ENCODE assay signal across 28 cellular contexts in the genomic region with DNA sequence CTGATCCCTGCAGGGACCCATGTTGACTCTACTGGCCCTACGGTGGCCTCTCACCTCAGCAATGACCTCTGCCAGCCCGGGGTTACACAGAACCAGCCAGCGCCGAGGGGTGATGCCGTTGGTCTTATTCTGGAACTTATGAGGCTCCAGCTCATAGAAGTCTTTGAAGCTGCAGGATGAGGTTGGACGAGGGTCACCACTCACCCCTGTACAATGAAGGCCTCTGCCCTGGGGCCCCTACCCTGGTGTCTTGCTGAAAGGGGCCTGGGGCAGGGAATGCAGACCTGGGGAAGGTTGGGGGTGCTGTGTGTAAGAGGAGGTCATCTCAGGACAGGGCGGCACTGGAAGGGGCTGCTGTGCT. TPM values are rescaled to one million over a fixed set of nuclear protein-coding genes. Genes with fewer than 3 reads are reported as not detected.
"Had no signal": no experiment of that assay in that cellular context is flagged by ENCODE, and none has a peak within 500 bp of the region (broad histone marks: within the 10 kb centered on the region; RNA-seq: fewer than 3 reads in every experiment).

No MANE protein-coding gene starts in this region.

- H3K4me3 ChIP-seq: adrenal gland, right atrium auricular region, testis had no signal

- DNase-seq: activated CD4-positive, alpha-beta memory T cell treated with anti-CD3 and anti-CD28 coated beads, Interleukin-2, amount 10 ng/mL, durations not matched to agents 7 days and 5 days; activated CD4-positive, alpha-beta T cell treated with anti-CD3 and anti-CD28 coated beads for 4 hours; activated effector memory CD4-positive, alpha-beta T cell treated with Interleukin-2 at 50 U/mL for 16 hours; activated naive CD4-positive, alpha-beta T cell treated with anti-CD3 and anti-CD28 coated beads, Interleukin-2, amount 50 U/mL, for 16 hours; activated T-cell treated with anti-CD3 and anti-CD28 coated beads, Interleukin-2, amount 50 U/mL, for 48 hours; adrenal gland; cerebellar nuclear complex; effector CD8-positive, alpha-beta T cell; hippocampal formation; occipital lobe; small intestine; stimulated activated CD4-positive, alpha-beta T cell treated with anti-CD3 and anti-CD28 coated beads, Interleukin-15, amount 100 ng/mL, for 24 hours; stimulated activated CD4-positive, alpha-beta T cell treated with anti-CD3 and anti-CD28 coated beads, Interleukin-2, amount 100 ng/mL, for 48 hours; SW 1271; testis had no signal

- H3K36me3 Mint-ChIP-seq: mesothelial cell of epicardium; natural killer cell treated with Interleukin-12 subunit alpha and Interleukin-12 subunit beta and Interleukin-15 and Interleukin-18, amount 100 ng/mL, for 72 hours; type B pancreatic cell had no signal

- H3K27me3 ChIP-seq: adrenal gland, right atrium auricular region, testis had no signal

- H3K27ac ChIP-seq: adrenal gland, right atrium auricular region, testis had no signal

- ATAC-seq: esophagus mucosa; left lobe of liver; natural killer cell treated with Interleukin-12 subunit alpha and Interleukin-12 subunit beta and Interleukin-15 and Interleukin-18, amount 100 ng/mL, for 72 hours had no signal

- H3K36me3 ChIP-seq: adrenal gland had no signal

- H3K27me3 Mint-ChIP-seq: activated CD4-positive, alpha-beta memory T cell treated with anti-CD3 and anti-CD28 coated beads, Interleukin-2, amount 10 ng/mL, durations not matched to agents 7 days and 5 days; dendritic cell treated with granulocyte-macrophage colony-stimulating factor and Interleukin-4, amounts not matched to agents 40 ng/mL and 50 ng/mL, for 4 days; natural killer cell treated with Interleukin-12 subunit alpha and Interleukin-12 subunit beta and Interleukin-15 and Interleukin-18, amount 100 ng/mL, for 72 hours had no signal

- H3K4me3 Mint-ChIP-seq: activated CD4-positive, alpha-beta memory T cell treated with anti-CD3 and anti-CD28 coated beads, Interleukin-2, amount 10 ng/mL, durations not matched to agents 7 days and 5 days; dendritic cell treated with granulocyte-macrophage colony-stimulating factor and Interleukin-4, amounts not matched to agents 40 ng/mL and 50 ng/mL, for 4 days; mesothelial cell of epicardium; natural killer cell treated with Interleukin-12 subunit alpha and Interleukin-12 subunit beta and Interleukin-15 and Interleukin-18, amount 100 ng/mL, for 72 hours; T-helper 2 cell treated with Interferon-gamma antibody and Interleukin-4, amounts not matched to agents 5 μg/mL and 100 μg/mL, for 36 hours; type B pancreatic cell had no signal

- H3K4me1 ChIP-seq: adrenal gland, right atrium auricular region had no signal

- H3K27ac Mint-ChIP-seq: activated CD4-positive, alpha-beta memory T cell treated with anti-CD3 and anti-CD28 coated beads, Interleukin-2, amount 10 ng/mL, durations not matched to agents 7 days and 5 days; dendritic cell treated with granulocyte-macrophage colony-stimulating factor and Interleukin-4, amounts not matched to agents 40 ng/mL and 50 ng/mL, for 4 days; mesothelial cell of epicardium; natural killer cell treated with Interleukin-12 subunit alpha and Interleukin-12 subunit beta and Interleukin-15 and Interleukin-18, amount 100 ng/mL, for 72 hours; progenitor cell of endocrine pancreas; type B pancreatic cell had no signal

- FAIRE-seq: bronchial epithelial cell, keratinocyte, small intestine, TTC549 had no signal

- H3K9me3 ChIP-seq: adrenal gland, right atrium auricular region, testis had no signal

- H3K9me3 Mint-ChIP-seq: activated CD4-positive, alpha-beta memory T cell treated with anti-CD3 and anti-CD28 coated beads, Interleukin-2, amount 10 ng/mL, durations not matched to agents 7 days and 5 days; dendritic cell treated with granulocyte-macrophage colony-stimulating factor and Interleukin-4, amounts not matched to agents 40 ng/mL and 50 ng/mL, for 4 days; mesothelial cell of epicardium; natural killer cell treated with Interleukin-12 subunit alpha and Interleukin-12 subunit beta and Interleukin-15 and Interleukin-18, amount 100 ng/mL, for 72 hours; T-helper 2 cell treated with Interferon-gamma antibody and Interleukin-4, amounts not matched to agents 5 μg/mL and 100 μg/mL, for 36 hours; type B pancreatic cell had no signal

RNA-seq across cellular contexts. Expression of a gene that starts 9.1 kb away (rescaled TPM):
- total RNA-seq: bronchial epithelial cell had no signal

RNA-seq across cellular contexts. Expression of a gene that starts 30.0 kb away (rescaled TPM):
- total RNA-seq: bronchial epithelial cell, lung microvascular endothelial cell had no signal
- polyA plus RNA-seq: keratinocyte had no signal
